Comparison of ENCODE assay signal across 10 cellular contexts in genomic region chr13:28049880-28050871, GRCh38. TPM values are rescaled to one million over a fixed set of nuclear protein-coding genes. Genes with fewer than 3 reads are reported as not detected.
DNase-seq lines count a peak whose midpoint lies in the region; ATAC-seq and TF ChIP-seq lines count a peak whose summit lies in the region.
"Had no signal": no experiment of that assay in that cellular context is flagged by ENCODE, and none has a peak within 500 bp of the region (broad histone marks: within the 10 kb centered on the region; RNA-seq: fewer than 3 reads in every experiment).

No MANE protein-coding gene starts in this region.

- H3K27ac ChIP-seq in HUES48 (ENCODE audit: low read depth, low read length) (peak overlapping the region; percentile 90), brain microvascular endothelial cell (no peak overlapping the region)
- H3K27ac ChIP-seq in CD8-positive, alpha-beta T cell (ENCODE audit: low read depth, low read length) = no peak overlapping the region

- H3K9me3 Mint-ChIP-seq in memory B cell = no peaks in the 10 kb centered on the region
- no peaks in the 10 kb centered on the region for H3K9me3 Mint-ChIP-seq in CD8-positive, alpha-beta T cell
- H3K9me3 Mint-ChIP-seq: CD14-positive monocyte had no signal

- no peak overlapping the region for H3K4me3 ChIP-seq in HAP-1
- H3K4me3 ChIP-seq in HUES48 (ENCODE audit: low read depth, low read length) = 0 out of 2 replicates have a peak overlapping the region, but pooled peaks have one; percentile 21
- H3K4me3 ChIP-seq in CD8-positive, alpha-beta T cell (ENCODE audit: low read depth, low read length) = no peak overlapping the region
- no peak overlapping the region for H3K4me3 ChIP-seq in brain microvascular endothelial cell (ENCODE audit: low read depth, low read length)
- H3K4me3 ChIP-seq: tibial nerve had no signal

- H3K9me3 ChIP-seq in HAP-1 = no peaks in the 10 kb centered on the region
- no peaks in the 10 kb centered on the region for H3K9me3 ChIP-seq in HUES48 (ENCODE audit: control insufficient read depth, insufficient read depth, low read length)
- no peaks in the 10 kb centered on the region for H3K9me3 ChIP-seq in CD8-positive, alpha-beta T cell (ENCODE audit: low read length)
- H3K9me3 ChIP-seq: tibial nerve had no signal

- ATAC-seq in GM18907 (IDR thresholded peaks at IDR 0.05; ENCODE audit: unreplicated experiment) = peak; percentile 48
- peak; percentile 33 for ATAC-seq in memory B cell (ENCODE audit: low read depth)
- ATAC-seq in CD8-positive, alpha-beta T cell = no peak

- H3K27me3 ChIP-seq in HAP-1 (ENCODE audit: low read depth) (no peaks in the 10 kb centered on the region), HUES48 (ENCODE audit: control insufficient read depth, insufficient read depth, low read length) (no peaks in the 10 kb centered on the region), brain microvascular endothelial cell (replicated peaks) (peaks cover 5% of the 10 kb centered on the region)
- H3K27me3 ChIP-seq in CD8-positive, alpha-beta T cell (ENCODE audit: insufficient read depth, low read length) = no peaks in the 10 kb centered on the region
- H3K27me3 ChIP-seq: tibial nerve had no signal

- peak overlapping the region; percentile 92 for H3K27ac Mint-ChIP-seq in memory B cell
- no peak overlapping the region for H3K27ac Mint-ChIP-seq in CD8-positive, alpha-beta T cell

- H3K9ac ChIP-seq in HUES48 (ENCODE audit: low read depth, low read length) = 0 out of 2 replicates have a peak overlapping the region, but pooled peaks have one; percentile 8

- H3K4me1 Mint-ChIP-seq in memory B cell = peaks cover 31% of the 10 kb centered on the region
- peaks cover 10% of the 10 kb centered on the region for H3K4me1 Mint-ChIP-seq in CD8-positive, alpha-beta T cell (ENCODE audit: low read depth)

- H3K4me1 ChIP-seq in HAP-1 (peaks cover 14% of the 10 kb centered on the region), HUES48 (ENCODE audit: control insufficient read depth, insufficient read depth, low read length) (peaks cover 36% of the 10 kb centered on the region)
- H3K4me1 ChIP-seq in CD8-positive, alpha-beta T cell (ENCODE audit: insufficient read depth, low read length) = no peaks in the 10 kb centered on the region
- H3K4me1 ChIP-seq: tibial nerve had no signal

- H3K36me3 ChIP-seq in HAP-1 (replicated peaks) (no peaks in the 10 kb centered on the region), HUES48 (ENCODE audit: control insufficient read depth, insufficient read depth, low read length) (no peaks in the 10 kb centered on the region), brain microvascular endothelial cell (replicated peaks) (no peaks in the 10 kb centered on the region)
- H3K36me3 ChIP-seq in CD8-positive, alpha-beta T cell (ENCODE audit: insufficient read depth, low read length) = no peaks in the 10 kb centered on the region
- H3K36me3 ChIP-seq: tibial nerve had no signal

- H3K36me3 Mint-ChIP-seq in memory B cell = peaks cover 2% of the 10 kb centered on the region
- no peaks in the 10 kb centered on the region for H3K36me3 Mint-ChIP-seq in CD8-positive, alpha-beta T cell

- POLR2A ChIA-PET in CD8-positive, alpha-beta T cell (lab: Charles Lee) = no interaction called here

- no peak for TF ChIP-seq CTCF in CD8-positive, alpha-beta T cell (IDR thresholded peaks at IDR 0.05)
- no peak for TF ChIP-seq CTCF in brain microvascular endothelial cell (IDR thresholded peaks at IDR 0.05; ENCODE audit: low read depth, low read length, missing control alignments)

- DNase-seq in HAP-1 (ENCODE audit: low spot score in 2 of 2) (peak; percentile 44 to 86), memory B cell (ENCODE audit: low spot score in 2 of 2) (no peak), NCI-H2029 treated with DMSO at 0.1 percent for 48 hours (lab: John Stamatoyannopoulos, UW) (no peak), brain microvascular endothelial cell (no peak), GM03348 (ENCODE audit: low spot score) (no peak)
- no peak for DNase-seq in CD8-positive, alpha-beta T cell

- no peaks in the 10 kb centered on the region for H3K27me3 Mint-ChIP-seq in memory B cell
- peaks cover 6% of the 10 kb centered on the region for H3K27me3 Mint-ChIP-seq in CD8-positive, alpha-beta T cell (ENCODE audit: low read depth)

- intact Hi-C loops in CD8-positive, alpha-beta T cell (cut with DNase I, micrococcal nuclease) = loop anchor here in 1 of 2 experiments (10.0 kb wide), 1 partner anchor 225 kb away; no protein-coding TSS in a partner anchor

- H3K4me3 Mint-ChIP-seq in memory B cell = peak overlapping the region; percentile 70
- H3K4me3 Mint-ChIP-seq in CD8-positive, alpha-beta T cell = no peak overlapping the region
- H3K4me3 Mint-ChIP-seq: CD14-positive monocyte had no signal

- in situ Hi-C loops in HAP-1 (cut with MboI; ENCODE audit: low sequenced_read_pairs) (no loop called here), brain microvascular endothelial cell (cut with HindIII; ENCODE audit: low pct_ligation_motif_present, low sequenced_read_pairs) (no loop called here)

- CTCF ChIA-PET in CD8-positive, alpha-beta T cell (lab: Charles Lee) = no interaction called here

RNA-seq across cellular contexts. Expression of gene FLT3, which starts 50.2 kb away (rescaled TPM):
- not detected for total RNA-seq in CD8-positive, alpha-beta T cell

Comparison
In these comparisons a context has a peak if more than half of its experiments do, and no peak if none do; other contexts are left out.
1. DNase-seq: peak in HAP-1 (2 of 2); none in memory B cell (0 of 2), NCI-H2029 treated with DMSO at 0.1 percent for 48 hours (single experiment), CD8-positive, alpha-beta T cell (0 of 7), brain microvascular endothelial cell (single experiment) and GM03348 (single experiment).